Comparison of ENCODE assay signal across 1 cellular context in genomic region chrX:43836435-43837184, GRCh38.
TF ChIP-seq lines count a peak whose summit lies in the region.

No MANE protein-coding gene starts in this region.

TF ChIP-seq in GM12878, 131 proteins besides CTCF, POLR2A, EP300 and RAD21 (continued from another document):
- TF ChIP-seq REST (IDR thresholded peaks at IDR 0.05; ENCODE audit: low read depth, low read length) (no peak), YY1 (IDR thresholded peaks at IDR 0.05; ENCODE audit: low read depth, low read length) (no peak), NBN (IDR thresholded peaks at IDR 0.05) (no peak), HDGF (IDR thresholded peaks at IDR 0.05) (no peak), TCF12 (IDR thresholded peaks at IDR 0.05; ENCODE audit: low read depth, low read length) (no peak), BACH1 (IDR thresholded peaks at IDR 0.05; ENCODE audit: borderline replicate concordance) (peak; percentile 62; the same call in 1 of the 2 replicates), ATF7 (IDR thresholded peaks at IDR 0.05; ENCODE audit: low read depth) (no peak), PRDM15 (CRISPR knock-in tag; IDR thresholded peaks at IDR 0.05) (no peak), TBL1XR1 (IDR thresholded peaks at IDR 0.05; ENCODE audit: low read depth, low read length) (no peak), ZBTB11 (CRISPR knock-in tag; IDR thresholded peaks at IDR 0.05) (no peak), SREBF1 (IDR thresholded peaks at IDR 0.05; ENCODE audit: low read length) (no peak), ZNF687 (IDR thresholded peaks at IDR 0.05) (no peak), SMC3 (IDR thresholded peaks at IDR 0.05; ENCODE audit: borderline replicate concordance, low read length) (peak; percentile 52; the same call in 1 of the 2 replicates), ATF3 (IDR thresholded peaks at IDR 0.05; ENCODE audit: borderline replicate concordance, extremely low read depth, low read depth, low read length) (no peak)
